Comparison of ENCODE assay signal across 17 cellular contexts in genomic region chr1:204996981-204997380, GRCh38. TPM values are rescaled to one million over a fixed set of nuclear protein-coding genes. Genes with fewer than 3 reads are reported as not detected.
DNase-seq lines count a peak whose midpoint lies in the region; ATAC-seq and TF ChIP-seq lines count a peak whose summit lies in the region.
"Had no signal": no experiment of that assay in that cellular context is flagged by ENCODE, and none has a peak within 500 bp of the region (broad histone marks: within the 10 kb centered on the region; RNA-seq: fewer than 3 reads in every experiment).

No MANE protein-coding gene starts in this region.

- no peaks in the 10 kb centered on the region for H3K79me2 ChIP-seq in osteoblast (ENCODE audit: insufficient read depth, low read length)

- no peak for TF ChIP-seq EP300 in gastroesophageal sphincter (IDR thresholded peaks at IDR 0.05)

- peaks cover 0 to 22% (median 0%) of the 10 kb centered on the region in 3 donors for H3K4me1 ChIP-seq in gastroesophageal sphincter
- no peaks in the 10 kb centered on the region for H3K4me1 ChIP-seq in osteoblast (ENCODE audit: insufficient read depth, low read length)
- H3K4me1 ChIP-seq in vagina: peaks cover 19% of the 10 kb centered on the region
- no peaks in the 10 kb centered on the region for H3K4me1 ChIP-seq in tibial artery
- H3K4me1 ChIP-seq: Peyer's patch had no signal

- ATAC-seq in gastroesophageal sphincter (no peak), left lobe of liver (no peak)

- H3K9me3 ChIP-seq in gastroesophageal sphincter: no peaks in the 10 kb centered on the region
- H3K9me3 ChIP-seq in osteoblast (ENCODE audit: low read depth, low read length): no peaks in the 10 kb centered on the region
- no peaks in the 10 kb centered on the region for H3K9me3 ChIP-seq in vagina
- no peaks in the 10 kb centered on the region for H3K9me3 ChIP-seq in tibial artery
- H3K9me3 ChIP-seq: BLaER1, Peyer's patch had no signal

- H3K4me3 ChIP-seq in gastroesophageal sphincter (no peak overlapping the region), osteoblast (ENCODE audit: insufficient read depth, low read length) (no peak overlapping the region), vagina (no peak overlapping the region), tibial artery (no peak overlapping the region)
- H3K4me3 ChIP-seq: BLaER1, Peyer's patch had no signal

- H2AFZ ChIP-seq in osteoblast (ENCODE audit: low read length): no peak overlapping the region

- intact Hi-C loops in vagina (cut with DNase I) (no loop called here), tibial artery (cut with DNase I; ENCODE audit: low total_unique reads) (no loop called here)

- 81 to 95% methylated on average over 4 to 5 of the region's 22 CpGs for WGBS in gastroesophageal sphincter (ENCODE audit: low coverage in 1 of 2), 2 donors

- peak; percentile 87 for DNase-seq in osteoblast (ENCODE audit: insufficient read length, low spot score, missing footprints)
- DNase-seq in vagina (ENCODE audit: extremely low spot score in 2 of 2): no peak
- DNase-seq in left lobe of liver (ENCODE audit: low spot score): no peak
- DNase-seq in NCI-H2196 treated with DMSO at 0.1 percent for 48 hours (lab: John Stamatoyannopoulos, UW; ENCODE audit: unreplicated experiment): no peak
- no peak for DNase-seq in tibial artery
- DNase-seq: CD8-positive, alpha-beta memory T cell; DMS 273 treated with DMSO at 0.1 percent for 48 hours; NCI-H1436; NCI-H2081; NCI-H524; Peyer's patch; SIG-M5 had no signal

- TF ChIP-seq POLR2A in gastroesophageal sphincter (IDR thresholded peaks at IDR 0.05): no peak
- TF ChIP-seq POLR2A in vagina (IDR thresholded peaks at IDR 0.05): no peak

- no peak overlapping the region for H3K4me2 ChIP-seq in osteoblast (ENCODE audit: insufficient read depth, low read length)

- no peaks in the 10 kb centered on the region for H3K27me3 ChIP-seq in gastroesophageal sphincter
- no peaks in the 10 kb centered on the region for H3K27me3 ChIP-seq in osteoblast (ENCODE audit: insufficient read depth, low read length)
- no peaks in the 10 kb centered on the region for H3K27me3 ChIP-seq in vagina
- H3K27me3 ChIP-seq in tibial artery: no peaks in the 10 kb centered on the region
- H3K27me3 ChIP-seq: BLaER1, Peyer's patch had no signal

- no peaks in the 10 kb centered on the region for H4K20me1 ChIP-seq in osteoblast (ENCODE audit: insufficient read depth, low read length)
- H4K20me1 ChIP-seq: BLaER1 had no signal

- H3K36me3 ChIP-seq in gastroesophageal sphincter (peaks cover 0 to 75% of the 10 kb centered on the region in 2 donors), osteoblast (ENCODE audit: insufficient read depth, low read length) (peaks cover 10% of the 10 kb centered on the region), vagina (no peaks in the 10 kb centered on the region), tibial artery (peaks cover 0 to 6% (median 0%) of the 10 kb centered on the region in 3 donors)
- H3K36me3 ChIP-seq: BLaER1, Peyer's patch had no signal

- TF ChIP-seq CTCF in gastroesophageal sphincter (IDR thresholded peaks at IDR 0.05) (no peak), osteoblast (IDR thresholded peaks at IDR 0.05; ENCODE audit: extremely low read depth, low read depth, low read length) (no peak), vagina (IDR thresholded peaks at IDR 0.05) (no peak), tibial artery (IDR thresholded peaks at IDR 0.05) (no peak)

- H3K27ac ChIP-seq in angular gyrus (ENCODE audit: low read depth, low read length) (peak overlapping the region; percentile 46), gastroesophageal sphincter (peak overlapping the region in 3 of 4 donors; percentile 7 to 60 (median 45)), osteoblast (ENCODE audit: low read depth, low read length) (no peak overlapping the region), vagina (peak overlapping the region; percentile 52), tibial artery (no peak overlapping the region)
- H3K27ac ChIP-seq: BLaER1, Peyer's patch had no signal

RNA-seq across cellular contexts. Expression of gene CNTN2, which starts 46.0 kb away (rescaled TPM):
- 1 to 10 TPM; 1.2 to 4.2 (median 1.8) TPM for total RNA-seq in gastroesophageal sphincter
- total RNA-seq in osteoblast: under 0.01 TPM in 1 of 2 replicates, not detected in the other
- total RNA-seq in vagina: 7.4 TPM
- total RNA-seq in left lobe of liver: 0.13 TPM
- total RNA-seq: CD8-positive, alpha-beta memory T cell; Daoy; HT1080 had no signal

Comparison
In these comparisons a context has a peak if more than half of its experiments do, and no peak if none do; other contexts are left out.
1. H3K27ac ChIP-seq: peak in angular gyrus (single experiment), gastroesophageal sphincter (3 of 4) and vagina (single experiment); none in osteoblast (single experiment) and tibial artery (0 of 2).